ENCODE assay signal across 8 cellular contexts in the genomic region with DNA sequence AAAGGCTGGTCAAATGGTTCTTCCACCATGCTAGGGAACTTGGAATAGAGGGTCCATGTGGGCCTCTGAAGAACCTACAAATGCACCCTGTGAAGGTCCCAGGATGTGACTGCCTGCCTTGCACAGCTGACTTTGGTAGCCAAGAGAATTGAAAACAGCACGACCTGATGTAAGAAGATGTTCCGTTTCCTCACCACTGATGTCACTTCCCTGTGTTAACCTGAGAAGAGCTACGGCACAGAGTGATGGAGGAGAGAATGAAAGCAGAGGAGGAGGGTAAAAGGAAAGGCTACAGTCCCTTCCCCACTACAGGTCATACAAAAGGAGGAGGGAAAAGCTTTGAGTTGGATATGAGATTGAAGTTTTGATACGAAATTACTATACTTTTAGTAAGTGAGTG.
"Had no signal": no experiment of that assay in that cellular context is flagged by ENCODE, and none has a peak within 500 bp of the region (broad histone marks: within the 10 kb centered on the region; RNA-seq: fewer than 3 reads in every experiment).

No MANE protein-coding gene starts in this region.

- H3K4me3 ChIP-seq: GM23338, K562 had no signal

- FAIRE-seq: H1, H54, K562 had no signal

- DNase-seq: H9, HCEC 1CT, IMR-90, KG1 had no signal

- ATAC-seq: GM23338, K562 had no signal

- H2AFZ ChIP-seq: GM23338 had no signal

- H3K4me2 ChIP-seq: GM23338 had no signal
